In the genomic region with DNA sequence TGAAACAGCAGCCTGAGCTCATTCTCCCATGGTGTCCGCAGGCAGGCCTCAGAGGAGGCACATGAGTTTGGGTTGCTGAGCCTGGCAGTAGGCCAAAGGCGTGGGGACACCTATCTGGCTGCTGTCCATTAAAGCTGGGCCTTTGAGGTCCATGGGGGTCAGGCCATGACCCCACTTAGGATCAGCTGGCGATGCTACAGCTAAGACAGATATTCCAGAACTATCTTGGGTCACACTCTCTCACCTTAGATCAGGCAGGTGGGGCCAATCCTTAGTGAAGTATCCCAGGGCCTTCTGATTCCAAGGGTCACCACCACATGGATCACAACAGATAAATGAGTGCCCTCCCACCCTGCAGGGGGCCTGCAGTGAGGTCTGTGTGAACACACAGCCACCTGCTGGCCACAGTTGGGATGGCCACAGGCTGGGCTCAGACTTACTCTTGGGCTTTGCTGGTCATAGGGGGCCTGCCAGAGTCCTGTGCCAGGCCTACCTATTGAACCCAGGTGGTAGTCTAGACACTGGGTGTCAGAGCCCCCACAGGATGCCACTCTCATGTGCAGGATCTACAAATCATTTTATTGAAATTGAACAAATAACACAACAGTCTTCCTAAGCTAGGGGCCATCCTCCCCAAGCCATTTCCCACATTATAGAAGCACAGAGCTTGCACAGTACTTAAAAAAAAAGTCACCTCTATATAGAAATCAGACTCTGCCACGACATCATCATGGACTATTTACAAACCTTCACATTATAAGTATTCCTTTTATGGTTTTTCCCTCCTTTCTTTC, we compare ENCODE assay signal across 1 cellular context.
TF ChIP-seq lines count a peak whose summit lies in the region.

No MANE protein-coding gene starts in this region.

TF ChIP-seq in K562, 482 proteins besides CTCF, POLR2A, EP300 and RAD21 (continued from another document and continues in another):
- TF ChIP-seq, protein P1, sequence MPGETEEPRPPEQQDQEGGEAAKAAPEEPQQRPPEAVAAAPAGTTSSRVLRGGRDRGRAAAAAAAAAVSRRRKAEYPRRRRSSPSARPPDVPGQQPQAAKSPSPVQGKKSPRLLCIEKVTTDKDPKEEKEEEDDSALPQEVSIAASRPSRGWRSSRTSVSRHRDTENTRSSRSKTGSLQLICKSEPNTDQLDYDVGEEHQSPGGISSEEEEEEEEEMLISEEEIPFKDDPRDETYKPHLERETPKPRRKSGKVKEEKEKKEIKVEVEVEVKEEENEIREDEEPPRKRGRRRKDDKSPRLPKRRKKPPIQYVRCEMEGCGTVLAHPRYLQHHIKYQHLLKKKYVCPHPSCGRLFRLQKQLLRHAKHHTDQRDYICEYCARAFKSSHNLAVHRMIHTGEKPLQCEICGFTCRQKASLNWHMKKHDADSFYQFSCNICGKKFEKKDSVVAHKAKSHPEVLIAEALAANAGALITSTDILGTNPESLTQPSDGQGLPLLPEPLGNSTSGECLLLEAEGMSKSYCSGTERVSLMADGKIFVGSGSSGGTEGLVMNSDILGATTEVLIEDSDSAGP (CRISPR knock-in tag; IDR thresholded peaks at IDR 0.05) = no peak
- TF ChIP-seq KDM4B (IDR thresholded peaks at IDR 0.05; ENCODE audit: borderline replicate concordance in 2 of 2, low read depth in 1 of 2) (no peak), EP400 (IDR thresholded peaks at IDR 0.05) (peak; percentile 38; the same call in 1 of the 2 replicates), SLC30A9 (CRISPR knock-in tag; IDR thresholded peaks at IDR 0.05) (no peak), CREB1 (IDR thresholded peaks at IDR 0.05) (no peak), CREB1 (CRISPR knock-in tag; IDR thresholded peaks at IDR 0.05) (no peak), GABPB1 (CRISPR knock-in tag; IDR thresholded peaks at IDR 0.05) (no peak), DIDO1 (tag; IDR thresholded peaks at IDR 0.05; ENCODE audit: low read depth) (no peak), TEAD4 (IDR thresholded peaks at IDR 0.05; ENCODE audit: low read length) (no peak), TEAD4 (CRISPR knock-in tag; IDR thresholded peaks at IDR 0.05; ENCODE audit: borderline replicate concordance) (no peak), ATF7 (IDR thresholded peaks at IDR 0.05) (no peak), PCBP2 (IDR thresholded peaks at IDR 0.05; ENCODE audit: low read depth, low read length, poor library complexity, severe bottlenecking) (no peak), IRF2 (CRISPR knock-in tag; IDR thresholded peaks at IDR 0.05) (no peak), NCOA1 (IDR thresholded peaks at IDR 0.05; ENCODE audit: low read depth) (no peak), ZNF311 (CRISPR knock-in tag; IDR thresholded peaks at IDR 0.05) (no peak), NCOA2 (IDR thresholded peaks at IDR 0.05; ENCODE audit: partially characterized antibody in 2 of 2) (no peak), RAD51 (IDR thresholded peaks at IDR 0.05; ENCODE audit: borderline replicate concordance, low read depth) (no peak), ZNF707 (CRISPR knock-in tag; conservative IDR thresholded peaks at IDR 0.05) (no peak), MAZ (CRISPR knock-in tag; conservative IDR thresholded peaks at IDR 0.05 in 1 of 2, IDR thresholded peaks at IDR 0.05 in 1 of 2) (peak; percentile 32 to 73; a peak in 3 of 4 replicates), SIX5 (IDR thresholded peaks at IDR 0.05; ENCODE audit: borderline replicate concordance in 1 of 2, insufficient read depth in 1 of 2, low read depth in 1 of 2, low read length in 2 of 2) (no peak), CTBP1 (IDR thresholded peaks at IDR 0.05; ENCODE audit: borderline replicate concordance) (peak; percentile 47; the same call in 1 of the 2 replicates), CBFA2T3 (IDR thresholded peaks at IDR 0.05) (peak; percentile 55), ZNF583 (CRISPR knock-in tag; IDR thresholded peaks at IDR 0.05) (no peak), CBFA2T2 (conservative IDR thresholded peaks at IDR 0.05) (0 out of 2 replicates have a peak, but pooled peaks have one; percentile 9), NR1H2 (CRISPR knock-in tag; IDR thresholded peaks at IDR 0.05) (no peak), RHOXF2B (CRISPR knock-in tag; conservative IDR thresholded peaks at IDR 0.05) (no peak), DPF2 (IDR thresholded peaks at IDR 0.05) (peak; percentile 52; the same call in 1 of the 2 replicates), GTF2A2 (tag; IDR thresholded peaks at IDR 0.05) (no peak)
- TF ChIP-seq, protein P2, sequence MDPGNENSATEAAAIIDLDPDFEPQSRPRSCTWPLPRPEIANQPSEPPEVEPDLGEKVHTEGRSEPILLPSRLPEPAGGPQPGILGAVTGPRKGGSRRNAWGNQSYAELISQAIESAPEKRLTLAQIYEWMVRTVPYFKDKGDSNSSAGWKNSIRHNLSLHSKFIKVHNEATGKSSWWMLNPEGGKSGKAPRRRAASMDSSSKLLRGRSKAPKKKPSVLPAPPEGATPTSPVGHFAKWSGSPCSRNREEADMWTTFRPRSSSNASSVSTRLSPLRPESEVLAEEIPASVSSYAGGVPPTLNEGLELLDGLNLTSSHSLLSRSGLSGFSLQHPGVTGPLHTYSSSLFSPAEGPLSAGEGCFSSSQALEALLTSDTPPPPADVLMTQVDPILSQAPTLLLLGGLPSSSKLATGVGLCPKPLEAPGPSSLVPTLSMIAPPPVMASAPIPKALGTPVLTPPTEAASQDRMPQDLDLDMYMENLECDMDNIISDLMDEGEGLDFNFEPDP (CRISPR knock-in tag; IDR thresholded peaks at IDR 0.05) = no peak
- TF ChIP-seq, protein P3, sequence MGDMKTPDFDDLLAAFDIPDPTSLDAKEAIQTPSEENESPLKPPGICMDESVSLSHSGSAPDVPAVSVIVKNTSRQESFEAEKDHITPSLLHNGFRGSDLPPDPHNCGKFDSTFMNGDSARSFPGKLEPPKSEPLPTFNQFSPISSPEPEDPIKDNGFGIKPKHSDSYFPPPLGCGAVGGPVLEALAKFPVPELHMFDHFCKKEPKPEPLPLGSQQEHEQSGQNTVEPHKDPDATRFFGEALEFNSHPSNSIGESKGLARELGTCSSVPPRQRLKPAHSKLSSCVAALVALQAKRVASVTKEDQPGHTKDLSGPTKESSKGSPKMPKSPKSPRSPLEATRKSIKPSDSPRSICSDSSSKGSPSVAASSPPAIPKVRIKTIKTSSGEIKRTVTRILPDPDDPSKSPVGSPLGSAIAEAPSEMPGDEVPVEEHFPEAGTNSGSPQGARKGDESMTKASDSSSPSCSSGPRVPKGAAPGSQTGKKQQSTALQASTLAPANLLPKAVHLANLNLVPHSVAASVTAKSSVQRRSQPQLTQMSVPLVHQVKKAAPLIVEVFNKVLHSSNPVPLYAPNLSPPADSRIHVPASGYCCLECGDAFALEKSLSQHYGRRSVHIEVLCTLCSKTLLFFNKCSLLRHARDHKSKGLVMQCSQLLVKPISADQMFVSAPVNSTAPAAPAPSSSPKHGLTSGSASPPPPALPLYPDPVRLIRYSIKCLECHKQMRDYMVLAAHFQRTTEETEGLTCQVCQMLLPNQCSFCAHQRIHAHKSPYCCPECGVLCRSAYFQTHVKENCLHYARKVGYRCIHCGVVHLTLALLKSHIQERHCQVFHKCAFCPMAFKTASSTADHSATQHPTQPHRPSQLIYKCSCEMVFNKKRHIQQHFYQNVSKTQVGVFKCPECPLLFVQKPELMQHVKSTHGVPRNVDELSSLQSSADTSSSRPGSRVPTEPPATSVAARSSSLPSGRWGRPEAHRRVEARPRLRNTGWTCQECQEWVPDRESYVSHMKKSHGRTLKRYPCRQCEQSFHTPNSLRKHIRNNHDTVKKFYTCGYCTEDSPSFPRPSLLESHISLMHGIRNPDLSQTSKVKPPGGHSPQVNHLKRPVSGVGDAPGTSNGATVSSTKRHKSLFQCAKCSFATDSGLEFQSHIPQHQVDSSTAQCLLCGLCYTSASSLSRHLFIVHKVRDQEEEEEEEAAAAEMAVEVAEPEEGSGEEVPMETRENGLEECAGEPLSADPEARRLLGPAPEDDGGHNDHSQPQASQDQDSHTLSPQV (IDR thresholded peaks at IDR 0.05) = peak; percentile 61
- TF ChIP-seq, protein P4, sequence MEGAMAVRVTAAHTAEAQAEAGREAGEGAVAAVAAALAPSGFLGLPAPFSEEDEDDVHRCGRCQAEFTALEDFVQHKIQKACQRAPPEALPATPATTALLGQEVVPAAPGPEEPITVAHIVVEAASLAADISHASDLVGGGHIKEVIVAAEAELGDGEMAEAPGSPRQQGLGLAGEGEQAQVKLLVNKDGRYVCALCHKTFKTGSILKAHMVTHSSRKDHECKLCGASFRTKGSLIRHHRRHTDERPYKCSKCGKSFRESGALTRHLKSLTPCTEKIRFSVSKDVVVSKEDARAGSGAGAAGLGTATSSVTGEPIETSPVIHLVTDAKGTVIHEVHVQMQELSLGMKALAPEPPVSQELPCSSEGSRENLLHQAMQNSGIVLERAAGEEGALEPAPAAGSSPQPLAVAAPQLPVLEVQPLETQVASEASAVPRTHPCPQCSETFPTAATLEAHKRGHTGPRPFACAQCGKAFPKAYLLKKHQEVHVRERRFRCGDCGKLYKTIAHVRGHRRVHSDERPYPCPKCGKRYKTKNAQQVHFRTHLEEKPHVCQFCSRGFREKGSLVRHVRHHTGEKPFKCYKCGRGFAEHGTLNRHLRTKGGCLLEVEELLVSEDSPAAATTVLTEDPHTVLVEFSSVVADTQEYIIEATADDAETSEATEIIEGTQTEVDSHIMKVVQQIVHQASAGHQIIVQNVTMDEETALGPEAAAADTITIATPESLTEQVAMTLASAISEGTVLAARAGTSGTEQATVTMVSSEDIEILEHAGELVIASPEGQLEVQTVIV (CRISPR knock-in tag; IDR thresholded peaks at IDR 0.05; ENCODE audit: borderline replicate concordance) = no peak
- TF ChIP-seq, protein P5, sequence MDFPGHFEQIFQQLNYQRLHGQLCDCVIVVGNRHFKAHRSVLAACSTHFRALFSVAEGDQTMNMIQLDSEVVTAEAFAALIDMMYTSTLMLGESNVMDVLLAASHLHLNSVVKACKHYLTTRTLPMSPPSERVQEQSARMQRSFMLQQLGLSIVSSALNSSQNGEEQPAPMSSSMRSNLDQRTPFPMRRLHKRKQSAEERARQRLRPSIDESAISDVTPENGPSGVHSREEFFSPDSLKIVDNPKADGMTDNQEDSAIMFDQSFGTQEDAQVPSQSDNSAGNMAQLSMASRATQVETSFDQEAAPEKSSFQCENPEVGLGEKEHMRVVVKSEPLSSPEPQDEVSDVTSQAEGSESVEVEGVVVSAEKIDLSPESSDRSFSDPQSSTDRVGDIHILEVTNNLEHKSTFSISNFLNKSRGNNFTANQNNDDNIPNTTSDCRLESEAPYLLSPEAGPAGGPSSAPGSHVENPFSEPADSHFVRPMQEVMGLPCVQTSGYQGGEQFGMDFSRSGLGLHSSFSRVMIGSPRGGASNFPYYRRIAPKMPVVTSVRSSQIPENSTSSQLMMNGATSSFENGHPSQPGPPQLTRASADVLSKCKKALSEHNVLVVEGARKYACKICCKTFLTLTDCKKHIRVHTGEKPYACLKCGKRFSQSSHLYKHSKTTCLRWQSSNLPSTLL (IDR thresholded peaks at IDR 0.05) = no peak
- TF ChIP-seq, protein P6, sequence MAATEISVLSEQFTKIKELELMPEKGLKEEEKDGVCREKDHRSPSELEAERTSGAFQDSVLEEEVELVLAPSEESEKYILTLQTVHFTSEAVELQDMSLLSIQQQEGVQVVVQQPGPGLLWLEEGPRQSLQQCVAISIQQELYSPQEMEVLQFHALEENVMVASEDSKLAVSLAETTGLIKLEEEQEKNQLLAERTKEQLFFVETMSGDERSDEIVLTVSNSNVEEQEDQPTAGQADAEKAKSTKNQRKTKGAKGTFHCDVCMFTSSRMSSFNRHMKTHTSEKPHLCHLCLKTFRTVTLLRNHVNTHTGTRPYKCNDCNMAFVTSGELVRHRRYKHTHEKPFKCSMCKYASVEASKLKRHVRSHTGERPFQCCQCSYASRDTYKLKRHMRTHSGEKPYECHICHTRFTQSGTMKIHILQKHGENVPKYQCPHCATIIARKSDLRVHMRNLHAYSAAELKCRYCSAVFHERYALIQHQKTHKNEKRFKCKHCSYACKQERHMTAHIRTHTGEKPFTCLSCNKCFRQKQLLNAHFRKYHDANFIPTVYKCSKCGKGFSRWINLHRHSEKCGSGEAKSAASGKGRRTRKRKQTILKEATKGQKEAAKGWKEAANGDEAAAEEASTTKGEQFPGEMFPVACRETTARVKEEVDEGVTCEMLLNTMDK (IDR thresholded peaks at IDR 0.05; ENCODE audit: borderline replicate concordance, insufficient read depth, low read depth, low read length, poor library complexity, severe bottlenecking) = peak; percentile 68
- TF ChIP-seq, protein P7, sequence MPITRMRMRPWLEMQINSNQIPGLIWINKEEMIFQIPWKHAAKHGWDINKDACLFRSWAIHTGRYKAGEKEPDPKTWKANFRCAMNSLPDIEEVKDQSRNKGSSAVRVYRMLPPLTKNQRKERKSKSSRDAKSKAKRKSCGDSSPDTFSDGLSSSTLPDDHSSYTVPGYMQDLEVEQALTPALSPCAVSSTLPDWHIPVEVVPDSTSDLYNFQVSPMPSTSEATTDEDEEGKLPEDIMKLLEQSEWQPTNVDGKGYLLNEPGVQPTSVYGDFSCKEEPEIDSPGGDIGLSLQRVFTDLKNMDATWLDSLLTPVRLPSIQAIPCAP (CRISPR knock-in tag; IDR thresholded peaks at IDR 0.05; ENCODE audit: borderline replicate concordance) = no peak
- TF ChIP-seq, protein P8, sequence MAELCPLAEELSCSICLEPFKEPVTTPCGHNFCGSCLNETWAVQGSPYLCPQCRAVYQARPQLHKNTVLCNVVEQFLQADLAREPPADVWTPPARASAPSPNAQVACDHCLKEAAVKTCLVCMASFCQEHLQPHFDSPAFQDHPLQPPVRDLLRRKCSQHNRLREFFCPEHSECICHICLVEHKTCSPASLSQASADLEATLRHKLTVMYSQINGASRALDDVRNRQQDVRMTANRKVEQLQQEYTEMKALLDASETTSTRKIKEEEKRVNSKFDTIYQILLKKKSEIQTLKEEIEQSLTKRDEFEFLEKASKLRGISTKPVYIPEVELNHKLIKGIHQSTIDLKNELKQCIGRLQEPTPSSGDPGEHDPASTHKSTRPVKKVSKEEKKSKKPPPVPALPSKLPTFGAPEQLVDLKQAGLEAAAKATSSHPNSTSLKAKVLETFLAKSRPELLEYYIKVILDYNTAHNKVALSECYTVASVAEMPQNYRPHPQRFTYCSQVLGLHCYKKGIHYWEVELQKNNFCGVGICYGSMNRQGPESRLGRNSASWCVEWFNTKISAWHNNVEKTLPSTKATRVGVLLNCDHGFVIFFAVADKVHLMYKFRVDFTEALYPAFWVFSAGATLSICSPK (IDR thresholded peaks at IDR 0.05; ENCODE audit: borderline replicate concordance) = no peak
- TF ChIP-seq, protein P9, sequence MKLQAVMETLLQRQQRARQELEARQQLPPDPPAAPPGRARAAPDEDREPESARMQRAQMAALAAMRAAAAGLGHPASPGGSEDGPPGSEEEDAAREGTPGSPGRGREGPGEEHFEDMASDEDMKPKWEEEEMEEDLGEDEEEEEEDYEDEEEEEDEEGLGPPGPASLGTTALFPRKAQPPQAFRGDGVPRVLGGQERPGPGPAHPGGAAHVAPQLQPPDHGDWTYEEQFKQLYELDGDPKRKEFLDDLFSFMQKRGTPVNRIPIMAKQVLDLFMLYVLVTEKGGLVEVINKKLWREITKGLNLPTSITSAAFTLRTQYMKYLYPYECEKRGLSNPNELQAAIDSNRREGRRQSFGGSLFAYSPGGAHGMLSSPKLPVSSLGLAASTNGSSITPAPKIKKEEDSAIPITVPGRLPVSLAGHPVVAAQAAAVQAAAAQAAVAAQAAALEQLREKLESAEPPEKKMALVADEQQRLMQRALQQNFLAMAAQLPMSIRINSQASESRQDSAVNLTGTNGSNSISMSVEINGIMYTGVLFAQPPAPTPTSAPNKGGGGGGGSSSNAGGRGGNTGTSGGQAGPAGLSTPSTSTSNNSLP (IDR thresholded peaks at IDR 0.05; ENCODE audit: borderline replicate concordance, low read depth, low read length) = no peak; the same call in 1 of the 2 replicates
